In the genomic region with DNA sequence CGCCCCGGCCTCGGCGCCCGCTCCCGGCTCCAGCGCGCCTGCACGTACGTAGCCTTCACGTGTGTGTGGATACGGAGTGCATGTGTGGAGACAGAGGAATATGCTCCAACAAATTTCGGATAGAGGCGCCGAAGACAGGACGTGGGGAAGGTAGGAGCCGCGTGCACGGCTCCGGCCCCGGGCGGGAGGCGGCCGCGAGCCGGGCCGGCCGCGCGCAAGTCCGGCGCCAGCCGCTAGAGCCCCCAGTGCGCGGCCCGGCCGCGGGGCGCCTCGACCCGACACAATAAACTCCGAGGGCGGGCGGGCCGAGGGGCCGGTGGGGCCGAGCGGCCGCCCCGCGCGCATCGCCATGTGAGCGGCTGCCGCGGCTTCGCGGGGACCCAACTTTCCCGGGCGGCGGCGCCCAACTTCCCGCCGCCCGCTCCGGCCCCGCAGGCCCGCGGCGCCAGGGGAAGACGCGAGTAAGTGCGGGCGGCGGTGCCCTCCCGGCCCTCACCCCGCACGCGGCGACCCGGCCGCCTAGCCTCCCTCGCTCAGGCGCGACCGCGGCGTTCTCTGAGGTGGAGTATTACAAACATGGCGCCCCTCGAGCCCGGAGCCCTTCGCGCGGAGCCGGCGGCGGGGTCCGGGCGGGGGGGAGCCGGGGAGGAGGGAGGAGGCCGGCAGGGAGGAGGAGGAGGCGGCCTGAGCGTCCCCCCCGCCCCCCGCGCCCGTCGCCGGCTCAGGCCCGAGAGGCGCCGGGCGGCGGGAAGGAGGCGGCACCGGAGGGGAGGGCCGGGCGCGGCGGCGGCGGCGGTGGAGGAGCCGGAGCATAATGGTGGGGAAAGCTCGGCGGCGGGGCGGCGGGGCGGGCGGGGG, we compare ENCODE assay signal across 8 cellular contexts. TPM values are rescaled to one million over a fixed set of nuclear protein-coding genes. Genes with fewer than 3 reads are reported as not detected.
DNase-seq lines count a peak whose midpoint lies in the region; ATAC-seq and TF ChIP-seq lines count a peak whose summit lies in the region.

A gene (plus strand): TSS at position 713 of the 858 bp plus-strand sequence. CDS start 44,558 bp downstream, outside the sequence.

- H3K27ac Mint-ChIP-seq in activated naive CD8-positive, alpha-beta T cell treated with anti-CD3 and anti-CD28 coated beads, Interleukin-2, amount 10 ng/mL, durations not matched to agents 7 days and 5 days = peak within 1 kb of the TSS; percentile 82
- H3K27ac Mint-ChIP-seq in type B pancreatic cell = peak within 1 kb of the TSS; percentile 93

- DNase-seq in AG10803 (ENCODE audit: low read depth) (peak; percentile 68), SK-MEL-5 (ENCODE audit: low read depth, low spot score) (peak; percentile 39), Right ventricle myocardium superior (peak; percentile 81), pons (ENCODE audit: low spot score) (peak; percentile 49), type B pancreatic cell (ENCODE audit: extremely low spot score, unreplicated experiment) (peak; percentile 80)
- peak; percentile 76 for DNase-seq in activated naive CD8-positive, alpha-beta T cell treated with anti-CD3 and anti-CD28 coated beads, Interleukin-2, amount 10 ng/mL, durations not matched to agents 7 days and 5 days

- intact Hi-C loops in Right ventricle myocardium superior (cut with DNase I) = no loop called here

- peak within 1 kb of the TSS; percentile 85 for H3K4me3 ChIP-seq in AG10803 (ENCODE audit: low read length)

- in situ Hi-C loops in SK-MEL-5 (cut with HindIII; ENCODE audit: low pct_unique_long_range_greater_than_20kb, low sequenced_read_pairs) = no loop called here

- H3K36me3 Mint-ChIP-seq in activated naive CD8-positive, alpha-beta T cell treated with anti-CD3 and anti-CD28 coated beads, Interleukin-2, amount 10 ng/mL, durations not matched to agents 7 days and 5 days = peaks cover 2% of the 10 kb centered on the region
- H3K36me3 Mint-ChIP-seq in type B pancreatic cell = no peaks in the 10 kb centered on the region

- POLR2A ChIA-PET in activated naive CD8-positive, alpha-beta T cell treated with anti-CD3 and anti-CD28 coated beads, Interleukin-2, amount 10 ng/mL, durations not matched to agents 7 days and 5 days (lab: Charles Lee) = interaction anchor here (0.6 to 1.9 kb wide), 4 partner anchors 10 to 797 kb away, joined by 3 to 5 read pairs (median 4); a partner anchor contains a TSS

- H3K4me3 Mint-ChIP-seq in activated naive CD8-positive, alpha-beta T cell treated with anti-CD3 and anti-CD28 coated beads, Interleukin-2, amount 10 ng/mL, durations not matched to agents 7 days and 5 days = peak within 1 kb of the TSS; percentile 87
- H3K4me3 Mint-ChIP-seq in type B pancreatic cell = peak within 1 kb of the TSS; percentile 93

- H3K4me1 Mint-ChIP-seq in activated naive CD8-positive, alpha-beta T cell treated with anti-CD3 and anti-CD28 coated beads, Interleukin-2, amount 10 ng/mL, durations not matched to agents 7 days and 5 days = peaks cover 27% of the 10 kb centered on the region
- H3K4me1 Mint-ChIP-seq in type B pancreatic cell (ENCODE audit: unreplicated experiment) = peaks cover 48% of the 10 kb centered on the region

- peak; percentile 22 for ATAC-seq in GM18873 (IDR thresholded peaks at IDR 0.05; ENCODE audit: low FRiP score, unreplicated experiment)
- ATAC-seq in HG03135 (IDR thresholded peaks at IDR 0.05; ENCODE audit: unreplicated experiment) = peak; percentile 43
- peak; percentile 51 for ATAC-seq in activated naive CD8-positive, alpha-beta T cell treated with anti-CD3 and anti-CD28 coated beads, Interleukin-2, amount 10 ng/mL, durations not matched to agents 7 days and 5 days (ENCODE audit: low read depth)
- peak; percentile 85 for ATAC-seq in Right ventricle myocardium superior (ENCODE audit: poor library complexity)

- TF ChIP-seq CTCF in AG10803 (conservative IDR thresholded peaks at IDR 0.05; ENCODE audit: low read length) (no peak), type B pancreatic cell (conservative IDR thresholded peaks at IDR 0.05) (no peak)

- H3K27me3 Mint-ChIP-seq in activated naive CD8-positive, alpha-beta T cell treated with anti-CD3 and anti-CD28 coated beads, Interleukin-2, amount 10 ng/mL, durations not matched to agents 7 days and 5 days = no peaks in the 10 kb centered on the region
- no peaks in the 10 kb centered on the region for H3K27me3 Mint-ChIP-seq in type B pancreatic cell

- H3K9me3 Mint-ChIP-seq in activated naive CD8-positive, alpha-beta T cell treated with anti-CD3 and anti-CD28 coated beads, Interleukin-2, amount 10 ng/mL, durations not matched to agents 7 days and 5 days = no peaks in the 10 kb centered on the region
- H3K9me3 Mint-ChIP-seq in type B pancreatic cell = no peaks in the 10 kb centered on the region

RNA-seq across cellular contexts. Expression of the gene that starts here (rescaled TPM):
- total RNA-seq in SK-MEL-5 (2014; rRNA removed; shearing (Covaris generic)) = 36.9 and 38.2 TPM in 2 replicates
- polyA plus RNA-seq in SK-MEL-5 (2015; cell fraction: cytosol; rRNA removed) = 24.4 and 31.4 TPM in 2 replicates
- polyA plus RNA-seq in SK-MEL-5 (2015; cell fraction: nucleus; rRNA removed) = 26.2 and 41.5 TPM in 2 replicates
- 10 to 100 TPM; 49.9 to 52.8 TPM for total RNA-seq in activated naive CD8-positive, alpha-beta T cell treated with anti-CD3 and anti-CD28 coated beads, Interleukin-2, amount 10 ng/mL, durations not matched to agents 7 days and 5 days
- 64.9 TPM for total RNA-seq in Right ventricle myocardium superior
- 47.5 and 58.7 TPM in 2 replicates for total RNA-seq in type B pancreatic cell (ENCODE audit: low replicate concordance)

Comparison
In these comparisons a context has a peak if more than half of its experiments do, and no peak if none do; other contexts are left out.
1. Peak in every context shown above with its lines: DNase-seq, ATAC-seq and H3K4me3 ChIP-seq.
2. ATAC-seq: peak in every context shown above with its lines; median percentile 85 in Right ventricle myocardium superior; 51 in activated naive CD8-positive, alpha-beta T cell treated with anti-CD3 and anti-CD28 coated beads, Interleukin-2, amount 10 ng/mL, durations not matched to agents 7 days and 5 days; 43 in HG03135; 22 in GM18873.